ENCODE assay signal across 9 cellular contexts in the genomic region with DNA sequence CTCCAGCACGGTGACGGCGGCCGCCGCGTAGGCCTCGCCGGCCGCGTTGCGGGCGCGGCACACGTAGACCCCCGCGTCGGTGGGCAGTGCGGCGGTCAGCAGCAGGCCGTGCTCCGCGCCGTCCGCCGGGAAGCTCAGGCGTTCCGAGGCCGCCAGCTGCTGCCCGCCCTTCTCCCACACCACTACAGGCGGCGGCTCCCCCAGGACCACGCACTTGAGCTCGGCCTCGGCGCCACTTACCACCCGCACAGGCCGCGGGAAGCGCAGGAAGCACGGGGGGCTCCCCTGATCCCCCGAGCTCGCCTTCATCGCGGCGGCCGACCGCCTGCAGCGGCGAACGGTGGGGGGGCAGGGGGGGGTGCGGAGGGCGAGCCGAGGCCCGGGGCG.
DNase-seq lines count a peak whose midpoint lies in the region; ATAC-seq and TF ChIP-seq lines count a peak whose summit lies in the region.
"Had no signal": no experiment of that assay in that cellular context is flagged by ENCODE, and none has a peak within 500 bp of the region (broad histone marks: within the 10 kb centered on the region; RNA-seq: fewer than 3 reads in every experiment).

No MANE protein-coding gene starts in this region.

- no peaks in the 10 kb centered on the region for H3K9me3 ChIP-seq in muscle layer of colon (ENCODE audit: low read length)
- H3K9me3 ChIP-seq: neutrophil had no signal

- ATAC-seq in GM21786 (IDR thresholded peaks at IDR 0.05; ENCODE audit: unreplicated experiment) = no peak
- no peak for ATAC-seq in GM18498 (IDR thresholded peaks at IDR 0.05; ENCODE audit: unreplicated experiment)

- H3K27ac ChIP-seq in muscle layer of colon (ENCODE audit: low read depth, low read length) = peak overlapping the region; percentile 5
- H3K27ac ChIP-seq: neutrophil had no signal

- H3K27me3 ChIP-seq in muscle layer of colon (ENCODE audit: control insufficient read depth in 1 of 2, insufficient read depth in 2 of 2, low read length in 2 of 2) = no peaks in the 10 kb centered on the region

- peaks cover 12% of the 10 kb centered on the region for H3K36me3 ChIP-seq in muscle layer of colon (ENCODE audit: insufficient read depth, low read length)
- H3K36me3 ChIP-seq: neutrophil had no signal

- no peak overlapping the region for H3K9ac ChIP-seq in muscle layer of colon (ENCODE audit: low read length)

- POLR2A ChIA-PET in AG04449 (lab: Yijun Ruan, JAX) = interaction anchor here (1.0 to 2.2 kb wide), 8 partner anchors 8 to 118 kb away, joined by 3 to 13 read pairs (median 6); a partner anchor contains a TSS

- H3K4me1 ChIP-seq in muscle layer of colon (ENCODE audit: insufficient read depth, low read length) = peaks cover 15% of the 10 kb centered on the region

- TF ChIP-seq CTCF in AG04449 (IDR thresholded peaks at IDR 0.05; ENCODE audit: insufficient read depth, low read length, missing control alignments) (no peak), LNCaP clone FGC (IDR thresholded peaks at IDR 0.05; ENCODE audit: control insufficient read depth, extremely low read depth, insufficient read depth) (no peak)

- DNase-seq in AG04449 (ENCODE audit: low read depth, low spot score) = no peak
- no peak for DNase-seq in LNCaP clone FGC (ENCODE audit: low read depth)
- DNase-seq in epidermal melanocyte (ENCODE audit: insufficient read length, low spot score) = peak; percentile 46
- DNase-seq in NCI-H510A (lab: John Stamatoyannopoulos, UW) = no peak
- DNase-seq in effector CD4-positive, alpha-beta T cell = no peak

- CTCF ChIA-PET in AG04449 (lab: Yijun Ruan, JAX) = interaction anchor here (1.0 to 4.0 kb wide), 6 partner anchors 10 to 180 kb away, joined by 3 to 46 read pairs (median 6); no protein-coding TSS in a partner anchor

- H3K4me3 ChIP-seq in AG04449 (ENCODE audit: low read depth, low read length) = peak overlapping the region; percentile 72
- H3K4me3 ChIP-seq in LNCaP clone FGC (ENCODE audit: low read depth, low read length) = peak overlapping the region; percentile 34
- peak overlapping the region; percentile 45 to 46 for H3K4me3 ChIP-seq in muscle layer of colon (ENCODE audit: low read depth in 1 of 2, low read length in 2 of 2)
